In genomic region chr6:32192608-32193039, GRCh38 we compare ENCODE assay signal across 8 cellular contexts. TPM values are rescaled to one million over a fixed set of nuclear protein-coding genes. Genes with fewer than 3 reads are reported as not detected.
DNase-seq lines count a peak whose midpoint lies in the region; ATAC-seq and TF ChIP-seq lines count a peak whose summit lies in the region.

A gene with protein sequence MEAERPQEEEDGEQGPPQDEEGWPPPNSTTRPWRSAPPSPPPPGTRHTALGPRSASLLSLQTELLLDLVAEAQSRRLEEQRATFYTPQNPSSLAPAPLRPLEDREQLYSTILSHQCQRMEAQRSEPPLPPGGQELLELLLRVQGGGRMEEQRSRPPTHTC (minus strand): TSS chr6:32192643. CDS start chr6:32192513, 130 bp downstream.

- H3K27me3 Mint-ChIP-seq in immature natural killer cell (ENCODE audit: low read depth in 3 of 3): peaks cover 16 to 31% (median 27%) of the 10 kb centered on the region in 3 donors

- TF ChIP-seq POLR2A in GM19099 (IDR thresholded peaks at IDR 0.05; ENCODE audit: extremely low read depth, insufficient read length, low read depth) (peak; percentile 62), Raji (IDR thresholded peaks at IDR 0.05; ENCODE audit: insufficient read depth, low read depth, low read length) (peak; percentile 78)

- no peak for ATAC-seq in HG02840 (IDR thresholded peaks at IDR 0.05; ENCODE audit: low FRiP score, unreplicated experiment)

- no peaks in the 10 kb centered on the region for H3K9me3 Mint-ChIP-seq in immature natural killer cell

- H3K27ac Mint-ChIP-seq in immature natural killer cell: peak within 1 kb of the TSS; percentile 99 to 100 (median 100)

- peaks cover 32% of the 10 kb centered on the region for H3K4me1 ChIP-seq in adipocyte (ENCODE audit: control insufficient read depth, insufficient read depth, low read length)

- H3K4me3 ChIP-seq in adipocyte (ENCODE audit: low read length): no peak within 1 kb of the TSS

- peak within 1 kb of the TSS; percentile 46 for H3K9ac ChIP-seq in adipocyte (ENCODE audit: low read length)

- no peaks in the 10 kb centered on the region for H3K27me3 ChIP-seq in adipocyte (replicated peaks; ENCODE audit: control insufficient read depth, insufficient read depth, low read length)

- no peaks in the 10 kb centered on the region for H3K9me3 ChIP-seq in adipocyte (ENCODE audit: control insufficient read depth, low read length)

- peaks cover 0 to 6% (median 0%) of the 10 kb centered on the region in 3 donors for H3K36me3 Mint-ChIP-seq in immature natural killer cell

- H3K36me3 ChIP-seq in adipocyte (ENCODE audit: control insufficient read depth, insufficient read depth, low read length, severe bottlenecking): peaks cover 5% of the 10 kb centered on the region

- DNase-seq in adipocyte (ENCODE audit: low read depth) (no peak), immature natural killer cell (peak; percentile 55 to 68 (median 65)), NCI-H345 treated with DMSO at 0.1 percent for 48 hours (lab: John Stamatoyannopoulos, UW; ENCODE audit: unreplicated experiment) (no peak), ecto neural progenitor cell (ENCODE audit: low spot score) (no peak)
- peak in 2 of 3 experiments; percentile 29 to 52 for DNase-seq in stimulated activated CD4-positive, alpha-beta T cell treated with anti-CD3 and anti-CD28 coated beads, TNF-alpha, amount 100 ng/mL, for 24 hours (ENCODE audit: low read depth in 3 of 3)

- H3K4me3 Mint-ChIP-seq in immature natural killer cell: peak within 1 kb of the TSS; percentile 95 to 96 (median 96)

- peaks cover 73 to 78% of the 10 kb centered on the region in 2 donors for H3K4me1 Mint-ChIP-seq in immature natural killer cell

RNA-seq across cellular contexts. Expression of the gene that starts here (rescaled TPM):
- 100 to 1,000 TPM in 1 of 3 donors, 10 to 100 TPM in 2; 82.2 to 123 (median 84.5) TPM for polyA plus RNA-seq in immature natural killer cell

Comparison
In these comparisons a context has a peak if more than half of its experiments do, and no peak if none do; other contexts are left out.
1. DNase-seq: peak in immature natural killer cell (3 of 3) and stimulated activated CD4-positive, alpha-beta T cell treated with anti-CD3 and anti-CD28 coated beads, TNF-alpha, amount 100 ng/mL, for 24 hours (2 of 3); none in adipocyte (single experiment), NCI-H345 treated with DMSO at 0.1 percent for 48 hours (single experiment) and ecto neural progenitor cell (single experiment).